In the genomic region with DNA sequence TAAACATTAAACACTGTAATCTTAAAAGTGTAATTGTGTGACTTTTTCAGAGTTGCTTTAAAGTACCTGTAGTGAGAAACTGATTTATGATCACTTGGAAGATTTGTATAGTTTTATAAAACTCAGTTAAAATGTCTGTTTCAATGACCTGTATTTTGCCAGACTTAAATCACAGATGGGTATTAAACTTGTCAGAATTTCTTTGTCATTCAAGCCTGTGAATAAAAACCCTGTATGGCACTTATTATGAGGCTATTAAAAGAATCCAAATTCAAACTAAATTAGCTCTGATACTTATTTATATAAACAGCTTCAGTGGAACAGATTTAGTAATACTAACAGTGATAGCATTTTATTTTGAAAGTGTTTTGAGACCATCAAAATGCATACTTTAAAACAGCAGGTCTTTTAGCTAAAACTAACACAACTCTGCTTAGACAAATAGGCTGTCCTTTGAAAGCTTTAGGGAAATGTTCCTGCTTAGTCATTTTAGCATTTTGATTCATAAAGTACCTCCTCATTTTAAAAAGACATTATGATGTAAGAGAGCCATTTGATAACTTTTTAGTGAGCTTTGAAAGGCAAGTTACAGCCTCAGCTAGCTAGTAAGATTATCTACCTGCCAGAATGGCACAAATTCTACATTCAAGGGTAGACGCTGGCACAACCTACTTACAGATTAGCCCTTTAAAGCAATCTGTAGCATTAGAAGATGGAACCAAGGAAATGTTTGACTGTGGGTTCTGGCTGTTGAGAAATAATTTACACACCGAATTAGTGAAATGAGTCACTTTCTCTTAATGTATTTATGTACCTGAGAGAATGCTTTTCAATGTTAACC, we compare ENCODE assay signal across 13 cellular contexts. TPM values are rescaled to one million over a fixed set of nuclear protein-coding genes. Genes with fewer than 3 reads are reported as not detected.
A peak's percentile ranks its signal among the peaks of the same experiment; 100 is the strongest.
DNase-seq lines count a peak whose midpoint lies in the region; ATAC-seq and TF ChIP-seq lines count a peak whose summit lies in the region.
"Had no signal": no experiment of that assay in that cellular context is flagged by ENCODE, and none has a peak within 500 bp of the region (broad histone marks: within the 10 kb centered on the region; RNA-seq: fewer than 3 reads in every experiment).

No MANE protein-coding gene starts in this region.

- H3K4me3 Mint-ChIP-seq in activated T-cell treated with anti-CD3 and anti-CD28 coated beads, Interleukin-2, amount 50 U/mL, for 4 hours, result no peak overlapping the region
- H3K4me3 Mint-ChIP-seq in activated naive CD8-positive, alpha-beta T cell, result peak overlapping the region; percentile 25
- no peak overlapping the region for H3K4me3 Mint-ChIP-seq in stimulated activated memory B cell treated with anti-CD40 and anti-IgM and Interleukin-4, amounts not matched to agents 10 μg/mL and 1 μg/mL and 100 μg/mL, for 72 hours

- H3K27ac ChIP-seq in heart right ventricle, result no peak overlapping the region
- H3K27ac ChIP-seq: SJCRH30 had no signal

- H3K4me1 ChIP-seq in heart right ventricle, result peaks cover 0 to 29% (median 11%) of the 10 kb centered on the region in 9 donors
- H3K4me1 ChIP-seq: SJCRH30 had no signal

- peak; percentile 63 to 64 for ATAC-seq in activated T-cell treated with anti-CD3 and anti-CD28 coated beads, Interleukin-2, amount 50 U/mL, for 4 hours
- ATAC-seq in HG03095 (IDR thresholded peaks at IDR 0.05; ENCODE audit: unreplicated experiment) (peak; percentile 44), heart right ventricle (no peak)
- no peak for ATAC-seq in stimulated activated memory B cell treated with anti-CD40 and anti-IgM and Interleukin-4, amounts not matched to agents 10 μg/mL and 1 μg/mL and 100 μg/mL, for 72 hours
- ATAC-seq: left lung had no signal

- WGBS in heart right ventricle, 2 donors, result 84 to 89% methylated on average over 2 of the region's 2 CpGs

- no peaks in the 10 kb centered on the region for H3K27me3 ChIP-seq in heart right ventricle
- H3K27me3 ChIP-seq: left lung, SJCRH30 had no signal

- no peak for TF ChIP-seq CTCF in heart right ventricle (IDR thresholded peaks at IDR 0.05)

- peak overlapping the region; percentile 90 for H3K27ac Mint-ChIP-seq in activated naive CD8-positive, alpha-beta T cell
- H3K27ac Mint-ChIP-seq in stimulated activated memory B cell treated with anti-CD40 and anti-IgM and Interleukin-4, amounts not matched to agents 10 μg/mL and 1 μg/mL and 100 μg/mL, for 72 hours, result peak overlapping the region; percentile 64

- no peaks in the 10 kb centered on the region for H3K9me3 Mint-ChIP-seq in activated T-cell treated with anti-CD3 and anti-CD28 coated beads, Interleukin-2, amount 50 U/mL, for 4 hours
- H3K9me3 Mint-ChIP-seq in activated naive CD8-positive, alpha-beta T cell (ENCODE audit: low read depth), result no peaks in the 10 kb centered on the region
- no peaks in the 10 kb centered on the region for H3K9me3 Mint-ChIP-seq in stimulated activated memory B cell treated with anti-CD40 and anti-IgM and Interleukin-4, amounts not matched to agents 10 μg/mL and 1 μg/mL and 100 μg/mL, for 72 hours

- H3K4me1 Mint-ChIP-seq in activated T-cell treated with anti-CD3 and anti-CD28 coated beads, Interleukin-2, amount 50 U/mL, for 4 hours (ENCODE audit: low read depth), result peaks cover 53% of the 10 kb centered on the region
- H3K4me1 Mint-ChIP-seq in activated naive CD8-positive, alpha-beta T cell (ENCODE audit: low read depth), result peaks cover 50% of the 10 kb centered on the region
- H3K4me1 Mint-ChIP-seq in stimulated activated memory B cell treated with anti-CD40 and anti-IgM and Interleukin-4, amounts not matched to agents 10 μg/mL and 1 μg/mL and 100 μg/mL, for 72 hours, result peaks cover 33% of the 10 kb centered on the region

- no peaks in the 10 kb centered on the region for H3K27me3 Mint-ChIP-seq in activated T-cell treated with anti-CD3 and anti-CD28 coated beads, Interleukin-2, amount 50 U/mL, for 4 hours (ENCODE audit: low read depth)
- H3K27me3 Mint-ChIP-seq in activated naive CD8-positive, alpha-beta T cell, result no peaks in the 10 kb centered on the region
- no peaks in the 10 kb centered on the region for H3K27me3 Mint-ChIP-seq in stimulated activated memory B cell treated with anti-CD40 and anti-IgM and Interleukin-4, amounts not matched to agents 10 μg/mL and 1 μg/mL and 100 μg/mL, for 72 hours

- intact Hi-C loops in heart right ventricle (cut with DNase I), result loop anchor here in 1 of 10 donors (5.0 kb wide), 1 partner anchor 63 kb away; a partner anchor contains a TSS

- no peaks in the 10 kb centered on the region for H3K9me3 ChIP-seq in heart right ventricle
- H3K9me3 ChIP-seq: left lung, SJCRH30 had no signal

- no peak overlapping the region for H3K4me3 ChIP-seq in heart right ventricle
- H3K4me3 ChIP-seq: left lung, SJCRH30 had no signal

- H3K36me3 ChIP-seq in heart right ventricle, result peaks cover 0 to 88% (median 39%) of the 10 kb centered on the region in 9 donors

- peaks cover 56% of the 10 kb centered on the region for H3K36me3 Mint-ChIP-seq in activated T-cell treated with anti-CD3 and anti-CD28 coated beads, Interleukin-2, amount 50 U/mL, for 4 hours (ENCODE audit: insufficient read depth)
- peaks cover 20% of the 10 kb centered on the region for H3K36me3 Mint-ChIP-seq in activated naive CD8-positive, alpha-beta T cell
- H3K36me3 Mint-ChIP-seq in stimulated activated memory B cell treated with anti-CD40 and anti-IgM and Interleukin-4, amounts not matched to agents 10 μg/mL and 1 μg/mL and 100 μg/mL, for 72 hours, result peaks cover 54% of the 10 kb centered on the region

- DNase-seq in activated T-cell treated with anti-CD3 and anti-CD28 coated beads, Interleukin-2, amount 50 U/mL, for 4 hours, result no peak
- DNase-seq in activated T-cell treated with anti-CD3 and anti-CD28 coated beads for 4 hours (no peak), AG08395 (ENCODE audit: low spot score) (no peak), heart right ventricle (no peak), HuH-7.5 (ENCODE audit: low spot score) (no peak)
- DNase-seq: EL, left lung, MM.1S, occipital lobe, SJCRH30 had no signal

RNA-seq across cellular contexts. Expression of a gene that starts 9.4 kb away (rescaled TPM):
- 100 to 1,000 TPM; 284 to 308 (median 295) TPM for total RNA-seq in activated T-cell treated with anti-CD3 and anti-CD28 coated beads, Interleukin-2, amount 50 U/mL, for 4 hours
- total RNA-seq in heart right ventricle, result 100 to 1,000 TPM; 358 to 456 (median 427) TPM
- 100 to 1,000 TPM; 411 to 418 TPM for polyA plus RNA-seq in heart right ventricle

Comparison
In these comparisons a context has a peak if more than half of its experiments do, and no peak if none do; other contexts are left out.
1. ATAC-seq: peak in activated T-cell treated with anti-CD3 and anti-CD28 coated beads, Interleukin-2, amount 50 U/mL, for 4 hours (2 of 2) and HG03095 (single experiment); none in stimulated activated memory B cell treated with anti-CD40 and anti-IgM and Interleukin-4, amounts not matched to agents 10 μg/mL and 1 μg/mL and 100 μg/mL, for 72 hours (single experiment) and heart right ventricle (0 of 8).